In genomic region chr1:214332950-214333798, GRCh38 we compare ENCODE assay signal across 8 cellular contexts. TPM values are rescaled to one million over a fixed set of nuclear protein-coding genes. Genes with fewer than 3 reads are reported as not detected.
DNase-seq lines count a peak whose midpoint lies in the region; ATAC-seq and TF ChIP-seq lines count a peak whose summit lies in the region.

No MANE protein-coding gene starts in this region.

- no peak overlapping the region for H3K4me3 Mint-ChIP-seq in activated CD8-positive, alpha-beta memory T cell treated with anti-CD3 and anti-CD28 coated beads, Interleukin-2, amount 10 ng/mL, durations not matched to agents 7 days and 5 days
- no peak overlapping the region for H3K4me3 Mint-ChIP-seq in osteocyte (ENCODE audit: unreplicated experiment)

- no peaks in the 10 kb centered on the region for H3K36me3 Mint-ChIP-seq in activated CD8-positive, alpha-beta memory T cell treated with anti-CD3 and anti-CD28 coated beads, Interleukin-2, amount 10 ng/mL, durations not matched to agents 7 days and 5 days
- peaks cover 14% of the 10 kb centered on the region for H3K36me3 Mint-ChIP-seq in osteocyte (ENCODE audit: unreplicated experiment)

- peak; percentile 96 for TF ChIP-seq CTCF in fibroblast of mammary gland (conservative IDR thresholded peaks at IDR 0.05; ENCODE audit: control insufficient read depth, insufficient read depth, low read depth, low read length)
- peak; percentile 89 for TF ChIP-seq CTCF in osteocyte (IDR thresholded peaks at IDR 0.05)

- no peak overlapping the region for H3K4me3 ChIP-seq in fibroblast of mammary gland (ENCODE audit: control insufficient read depth, low read depth, low read length)

- DNase-seq in COLO829 (ENCODE audit: low spot score) (peak; percentile 68), NCI-H1694 (lab: John Stamatoyannopoulos, UW) (peak; percentile 18), fibroblast of mammary gland (ENCODE audit: low read depth) (peak; percentile 60), osteocyte (ENCODE audit: extremely low spot score, unreplicated experiment) (peak; percentile 88)
- DNase-seq in activated CD8-positive, alpha-beta memory T cell treated with anti-CD3 and anti-CD28 coated beads, Interleukin-2, amount 10 ng/mL, durations not matched to agents 7 days and 5 days, result peak; percentile 61

- ATAC-seq in GM21390 (IDR thresholded peaks at IDR 0.05; ENCODE audit: unreplicated experiment) (peak; percentile 38), HG03108 (IDR thresholded peaks at IDR 0.05; ENCODE audit: unreplicated experiment) (no peak), GM21786 (IDR thresholded peaks at IDR 0.05; ENCODE audit: unreplicated experiment) (no peak)
- peak; percentile 48 for ATAC-seq in activated CD8-positive, alpha-beta memory T cell treated with anti-CD3 and anti-CD28 coated beads, Interleukin-2, amount 10 ng/mL, durations not matched to agents 7 days and 5 days

- no peaks in the 10 kb centered on the region for H3K27me3 Mint-ChIP-seq in activated CD8-positive, alpha-beta memory T cell treated with anti-CD3 and anti-CD28 coated beads, Interleukin-2, amount 10 ng/mL, durations not matched to agents 7 days and 5 days
- no peaks in the 10 kb centered on the region for H3K27me3 Mint-ChIP-seq in osteocyte (ENCODE audit: unreplicated experiment)

- peaks cover 5% of the 10 kb centered on the region for H3K4me1 Mint-ChIP-seq in activated CD8-positive, alpha-beta memory T cell treated with anti-CD3 and anti-CD28 coated beads, Interleukin-2, amount 10 ng/mL, durations not matched to agents 7 days and 5 days
- H3K4me1 Mint-ChIP-seq in osteocyte (ENCODE audit: unreplicated experiment), result peaks cover 30% of the 10 kb centered on the region

- H3K9me3 Mint-ChIP-seq in activated CD8-positive, alpha-beta memory T cell treated with anti-CD3 and anti-CD28 coated beads, Interleukin-2, amount 10 ng/mL, durations not matched to agents 7 days and 5 days (ENCODE audit: low read depth), result no peaks in the 10 kb centered on the region
- no peaks in the 10 kb centered on the region for H3K9me3 Mint-ChIP-seq in osteocyte (ENCODE audit: unreplicated experiment)

- CTCF ChIA-PET in activated CD8-positive, alpha-beta memory T cell treated with anti-CD3 and anti-CD28 coated beads, Interleukin-2, amount 10 ng/mL, durations not matched to agents 7 days and 5 days (lab: Charles Lee), result interaction anchor here (0.7 to 15.1 kb wide), 51 partner anchors 9 to 1210 kb away, joined by 3 to 373 read pairs (median 5); partner anchors contain the start of genes CENPF and SMYD2

- H3K27ac Mint-ChIP-seq in activated CD8-positive, alpha-beta memory T cell treated with anti-CD3 and anti-CD28 coated beads, Interleukin-2, amount 10 ng/mL, durations not matched to agents 7 days and 5 days, result no peak overlapping the region
- H3K27ac Mint-ChIP-seq in osteocyte (ENCODE audit: unreplicated experiment), result peak overlapping the region; percentile 88

RNA-seq across cellular contexts. Expression of gene SMYD2, which starts 52.2 kb away (rescaled TPM):
- total RNA-seq in activated CD8-positive, alpha-beta memory T cell treated with anti-CD3 and anti-CD28 coated beads, Interleukin-2, amount 10 ng/mL, durations not matched to agents 7 days and 5 days, result 10 to 100 TPM; 23.1 to 26.5 TPM
- 44.7 and 46.8 TPM in 2 replicates for total RNA-seq in osteocyte

Comparison
In these comparisons a context has a peak if more than half of its experiments do, and no peak if none do; other contexts are left out.
1. DNase-seq: peak in every context shown above with its lines; median percentile 88 in osteocyte; 68 in COLO829; 61 in activated CD8-positive, alpha-beta memory T cell treated with anti-CD3 and anti-CD28 coated beads, Interleukin-2, amount 10 ng/mL, durations not matched to agents 7 days and 5 days; 60 in fibroblast of mammary gland; 18 in NCI-H1694.
2. ATAC-seq: peak in GM21390 (single experiment) and activated CD8-positive, alpha-beta memory T cell treated with anti-CD3 and anti-CD28 coated beads, Interleukin-2, amount 10 ng/mL, durations not matched to agents 7 days and 5 days (single experiment); none in HG03108 (single experiment) and GM21786 (single experiment).